ENCODE assay signal across 9 cellular contexts in the genomic region with DNA sequence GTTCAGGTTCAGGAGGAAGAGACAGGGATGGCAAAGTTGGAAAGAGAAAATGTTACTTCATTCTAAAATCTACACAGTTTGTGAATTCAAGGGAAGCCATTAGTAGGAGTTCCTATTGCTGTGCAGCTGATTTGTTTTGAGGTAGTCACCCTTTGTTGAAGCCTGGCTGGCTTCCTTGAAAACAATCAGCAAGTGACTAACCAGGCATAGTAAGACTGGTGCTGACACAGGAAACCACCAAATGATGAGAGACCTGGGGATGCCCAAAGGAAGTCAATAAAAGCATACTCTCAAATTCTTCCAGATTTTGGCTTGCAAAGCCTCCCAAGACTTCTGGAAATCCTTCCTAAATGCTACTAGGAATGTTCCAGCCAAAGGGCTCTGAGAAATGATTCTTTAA. TPM values are rescaled to one million over a fixed set of nuclear protein-coding genes. Genes with fewer than 3 reads are reported as not detected.
DNase-seq lines count a peak whose midpoint lies in the region; ATAC-seq and TF ChIP-seq lines count a peak whose summit lies in the region.
"Had no signal": no experiment of that assay in that cellular context is flagged by ENCODE, and none has a peak within 500 bp of the region (broad histone marks: within the 10 kb centered on the region; RNA-seq: fewer than 3 reads in every experiment).

No MANE protein-coding gene starts in this region.

- peaks cover 0 to 13% (median 0%) of the 10 kb centered on the region in 11 donors for H3K9me3 ChIP-seq in heart right ventricle

- peaks cover 0 to 28% (median 0%) of the 10 kb centered on the region in 9 donors for H3K4me1 ChIP-seq in heart right ventricle

- no peak for TF ChIP-seq CTCF in heart right ventricle (IDR thresholded peaks at IDR 0.05)

- peak; percentile 78 for DNase-seq in RPMI7951 (ENCODE audit: low read depth)
- DNase-seq in effector CD4-positive, alpha-beta T cell = peak; percentile 55
- DNase-seq in NCI-H510A (lab: John Stamatoyannopoulos, UW) = no peak
- DNase-seq in globus pallidus (ENCODE audit: low spot score) = no peak
- DNase-seq in heart right ventricle = no peak
- DNase-seq in NCI-H2196 treated with DMSO at 0.1 percent for 48 hours (lab: John Stamatoyannopoulos, UW; ENCODE audit: unreplicated experiment) = no peak

- ATAC-seq in GM18870 (IDR thresholded peaks at IDR 0.05; ENCODE audit: unreplicated experiment) = peak; percentile 94
- peak; percentile 73 for ATAC-seq in HG02885 (IDR thresholded peaks at IDR 0.05; ENCODE audit: poor library complexity, unreplicated experiment)
- ATAC-seq in heart right ventricle = no peak

- no peaks in the 10 kb centered on the region for H3K36me3 ChIP-seq in heart right ventricle

- H3K27ac ChIP-seq in heart right ventricle = peak overlapping the region in 1 of 10 donors; percentile 67

- no peak overlapping the region for H3K4me3 ChIP-seq in heart right ventricle
- H3K4me3 ChIP-seq: skin epidermis had no signal

- no peaks in the 10 kb centered on the region for H3K27me3 ChIP-seq in heart right ventricle

- intact Hi-C loops in heart right ventricle (cut with DNase I) = no loop called here

RNA-seq across cellular contexts. Expression of a gene that starts 23.9 kb away (rescaled TPM):
- total RNA-seq in RPMI7951 (2014; rRNA removed; shearing (Covaris generic)) = 6.4 and 11.7 TPM in 2 replicates
- total RNA-seq in heart right ventricle = 1 to 10 TPM in 3 of 10 donors, under 1 TPM in 7; 0.23 to 1.9 (median 0.67) TPM
- polyA plus RNA-seq in heart right ventricle = under 1 TPM; 0.51 to 0.88 TPM

Comparison
In these comparisons a context has a peak if more than half of its experiments do, and no peak if none do; other contexts are left out.
1. ATAC-seq: peak in GM18870 (single experiment) and HG02885 (single experiment); none in heart right ventricle (0 of 8).
2. DNase-seq: peak in RPMI7951 (single experiment) and effector CD4-positive, alpha-beta T cell (single experiment); none in NCI-H510A (single experiment), globus pallidus (single experiment), heart right ventricle (0 of 2) and NCI-H2196 treated with DMSO at 0.1 percent for 48 hours (single experiment).